ENCODE assay signal across 9 cellular contexts in the genomic region with DNA sequence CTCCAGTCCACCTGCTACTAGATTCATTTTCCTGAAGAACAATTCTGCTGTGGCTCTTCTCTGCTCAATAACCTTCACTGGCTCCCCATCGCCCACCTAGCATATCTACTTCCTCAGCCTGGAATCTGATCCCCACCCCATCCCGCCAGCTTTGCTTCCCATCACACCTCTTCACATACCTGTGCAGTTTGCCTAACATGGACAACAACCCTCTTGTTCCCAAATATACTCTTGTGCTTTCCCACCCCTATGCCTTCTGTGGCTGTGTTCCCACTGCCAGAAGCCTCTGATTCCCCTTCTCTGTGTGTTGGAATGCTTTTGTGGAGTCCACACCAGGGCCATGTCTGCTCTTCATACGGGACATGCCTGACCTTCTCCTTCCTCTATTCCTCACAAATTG. TPM values are rescaled to one million over a fixed set of nuclear protein-coding genes. Genes with fewer than 3 reads are reported as not detected.
DNase-seq lines count a peak whose midpoint lies in the region; ATAC-seq, FAIRE-seq and TF ChIP-seq lines count a peak whose summit lies in the region.
"Had no signal": no experiment of that assay in that cellular context is flagged by ENCODE, and none has a peak within 500 bp of the region (broad histone marks: within the 10 kb centered on the region; RNA-seq: fewer than 3 reads in every experiment).

No MANE protein-coding gene starts in this region.

- H3K4me1 ChIP-seq in heart left ventricle (peaks cover 0 to 81% (median 31%) of the 10 kb centered on the region in 12 donors), muscle layer of duodenum (ENCODE audit: control insufficient read depth in 1 of 2, insufficient read depth in 2 of 2, low read length in 2 of 2) (peaks cover 17 to 24% of the 10 kb centered on the region in 2 donors)

- FAIRE-seq in urothelium cell line (lab: Jason Lieb, UNC): peak; percentile 17

- H3K9me3 ChIP-seq in heart left ventricle (peaks cover 0 to 5% (median 0%) of the 10 kb centered on the region in 12 donors), muscle layer of duodenum (ENCODE audit: control insufficient read depth in 1 of 2, low read length in 2 of 2) (no peaks in the 10 kb centered on the region)

- TF ChIP-seq POLR2A in heart left ventricle (IDR thresholded peaks at IDR 0.05): no peak

- H3K36me3 Mint-ChIP-seq in brain: no peaks in the 10 kb centered on the region

- peak overlapping the region in 4 of 5 experiments; percentile 8 to 59 (median 34) for H3K27ac Mint-ChIP-seq in brain

- no peak for DNase-seq in heart left ventricle
- DNase-seq in Right ventricle myocardium inferior (ENCODE audit: missing footprints): no peak
- no peak for DNase-seq in urothelium cell line (ENCODE audit: low spot score)
- no peak for DNase-seq in dedifferentiated amniotic fluid mesenchymal stem cell (ENCODE audit: extremely low spot score)
- DNase-seq in activated gamma-delta T cell (lab: John Stamatoyannopoulos, UW): no peak
- DNase-seq: erythroblast had no signal

- H3K4me3 Mint-ChIP-seq in brain: no peak overlapping the region

- TF ChIP-seq CTCF in heart left ventricle (IDR thresholded peaks at IDR 0.05) (no peak), brain (conservative IDR thresholded peaks at IDR 0.05) (no peak)

- intact Hi-C loops in heart left ventricle (cut with DNase I) (no loop called here), Right ventricle myocardium inferior (cut with DNase I) (no loop called here)

- H3K9me3 Mint-ChIP-seq in brain: peaks cover 7 to 22% (median 14%) of the 10 kb centered on the region in 5 experiments

- H3K27ac ChIP-seq in heart left ventricle (peak overlapping the region in 10 of 12 donors; percentile 1 to 88 (median 53)), muscle layer of duodenum (ENCODE audit: low read length) (peak overlapping the region; percentile 27)

- WGBS in heart left ventricle, 4 donors: 90 to 95% (median 91%) methylated on average over 3 of the region's 3 CpGs

- peaks cover 45% of the 10 kb centered on the region for H3K4me1 Mint-ChIP-seq in brain

- peaks cover 48% of the 10 kb centered on the region for H3K27me3 Mint-ChIP-seq in brain

- H3K4me3 ChIP-seq in heart left ventricle (no peak overlapping the region), muscle layer of duodenum (ENCODE audit: low read depth in 1 of 2, low read length in 2 of 2) (no peak overlapping the region)

- H3K27me3 ChIP-seq in heart left ventricle (no peaks in the 10 kb centered on the region), muscle layer of duodenum (ENCODE audit: low read depth, low read length) (no peaks in the 10 kb centered on the region)

- no peak for ATAC-seq in heart left ventricle
- ATAC-seq in Right ventricle myocardium inferior: no peak
- no peak for ATAC-seq in GM21576 (IDR thresholded peaks at IDR 0.05; ENCODE audit: unreplicated experiment)

- H3K36me3 ChIP-seq in heart left ventricle (no peaks in the 10 kb centered on the region), muscle layer of duodenum (ENCODE audit: control insufficient read depth in 1 of 2, insufficient read depth in 2 of 2, low read length in 2 of 2) (no peaks in the 10 kb centered on the region)

RNA-seq across cellular contexts. Expression of gene CMTM7, which starts 29.5 kb away (rescaled TPM):
- 10 to 100 TPM in 1 of 9 donors, 1 to 10 TPM in 8; 2.3 to 16.8 (median 3.6) TPM for total RNA-seq in heart left ventricle
- polyA plus RNA-seq in heart left ventricle: 1 to 10 TPM; 2.7 to 3.8 TPM
- 5.0 TPM for total RNA-seq in Right ventricle myocardium inferior
- 2.5 TPM for polyA plus RNA-seq in brain (ENCODE audit: insufficient read depth, low read depth, low replicate concordance)
